Comparison of ENCODE assay signal across 1 cellular context in the genomic region with DNA sequence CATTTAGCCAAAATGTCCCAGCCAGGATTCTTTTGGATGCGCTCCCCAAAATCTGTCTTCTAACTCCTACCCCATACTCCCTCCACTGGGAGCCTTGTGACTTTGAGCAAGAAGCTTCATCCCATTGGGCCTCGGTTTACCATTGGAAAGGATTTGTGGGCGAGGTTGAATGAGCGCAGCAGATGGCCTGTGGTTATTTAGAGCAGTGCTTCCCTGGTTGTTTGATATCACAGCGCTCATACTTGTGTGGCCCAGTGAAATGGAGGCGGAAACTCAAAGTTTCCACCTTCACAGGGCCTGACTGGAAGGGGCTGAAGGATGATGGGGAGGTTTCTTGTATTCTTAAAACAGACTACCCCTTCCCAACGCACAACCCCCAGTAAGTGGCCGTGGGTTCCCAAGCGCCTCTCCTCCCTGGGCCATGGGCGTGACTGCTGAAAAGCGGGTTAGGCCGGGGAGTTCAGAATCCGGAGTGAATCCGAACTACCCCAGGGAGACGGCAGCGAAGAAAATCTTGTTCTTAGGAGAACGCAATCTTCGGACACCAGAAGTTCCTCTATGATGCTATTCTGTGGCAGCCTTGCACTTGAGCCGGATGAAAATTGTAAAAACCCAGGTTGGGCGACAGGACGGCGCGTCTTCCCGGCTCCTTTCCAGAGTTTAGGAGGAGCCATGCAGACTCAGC.
TF ChIP-seq lines count a peak whose summit lies in the region.

No MANE protein-coding gene starts in this region.

TF ChIP-seq in HepG2, 621 proteins besides CTCF, POLR2A, EP300 and RAD21 (continues in another document):
- no peak for TF ChIP-seq ATF7 (IDR thresholded peaks at IDR 0.05)
- TF ChIP-seq ATF7 (CRISPR knock-in tag; IDR thresholded peaks at IDR 0.05), result no peak
- TF ChIP-seq, protein P1, sequence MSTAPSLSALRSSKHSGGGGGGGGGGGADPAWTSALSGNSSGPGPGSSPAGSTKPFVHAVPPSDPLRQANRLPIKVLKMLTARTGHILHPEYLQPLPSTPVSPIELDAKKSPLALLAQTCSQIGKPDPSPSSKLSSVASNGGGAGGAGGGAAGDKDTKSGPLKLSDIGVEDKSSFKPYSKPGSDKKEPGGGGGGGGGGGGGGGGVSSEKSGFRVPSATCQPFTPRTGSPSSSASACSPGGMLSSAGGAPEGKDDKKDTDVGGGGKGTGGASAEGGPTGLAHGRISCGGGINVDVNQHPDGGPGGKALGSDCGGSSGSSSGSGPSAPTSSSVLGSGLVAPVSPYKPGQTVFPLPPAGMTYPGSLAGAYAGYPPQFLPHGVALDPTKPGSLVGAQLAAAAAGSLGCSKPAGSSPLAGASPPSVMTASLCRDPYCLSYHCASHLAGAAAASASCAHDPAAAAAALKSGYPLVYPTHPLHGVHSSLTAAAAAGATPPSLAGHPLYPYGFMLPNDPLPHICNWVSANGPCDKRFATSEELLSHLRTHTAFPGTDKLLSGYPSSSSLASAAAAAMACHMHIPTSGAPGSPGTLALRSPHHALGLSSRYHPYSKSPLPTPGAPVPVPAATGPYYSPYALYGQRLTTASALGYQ (CRISPR knock-in tag; IDR thresholded peaks at IDR 0.05), result no peak
- no peak for TF ChIP-seq KDM1A (CRISPR knock-in tag; IDR thresholded peaks at IDR 0.05)
- no peak for TF ChIP-seq GTF3A (CRISPR knock-in tag; conservative IDR thresholded peaks at IDR 0.05)
- no peak for TF ChIP-seq ZNF776 (CRISPR knock-in tag; IDR thresholded peaks at IDR 0.05)
- no peak for TF ChIP-seq MIER3 (CRISPR knock-in tag; IDR thresholded peaks at IDR 0.05; ENCODE audit: borderline replicate concordance)
- peak; percentile 9; the same call in 1 of the 2 replicates for TF ChIP-seq SNAI1 (CRISPR knock-in tag; IDR thresholded peaks at IDR 0.05; ENCODE audit: borderline replicate concordance)
- TF ChIP-seq ZFP36L2 (CRISPR knock-in tag; IDR thresholded peaks at IDR 0.05), result no peak
- TF ChIP-seq, protein P2, sequence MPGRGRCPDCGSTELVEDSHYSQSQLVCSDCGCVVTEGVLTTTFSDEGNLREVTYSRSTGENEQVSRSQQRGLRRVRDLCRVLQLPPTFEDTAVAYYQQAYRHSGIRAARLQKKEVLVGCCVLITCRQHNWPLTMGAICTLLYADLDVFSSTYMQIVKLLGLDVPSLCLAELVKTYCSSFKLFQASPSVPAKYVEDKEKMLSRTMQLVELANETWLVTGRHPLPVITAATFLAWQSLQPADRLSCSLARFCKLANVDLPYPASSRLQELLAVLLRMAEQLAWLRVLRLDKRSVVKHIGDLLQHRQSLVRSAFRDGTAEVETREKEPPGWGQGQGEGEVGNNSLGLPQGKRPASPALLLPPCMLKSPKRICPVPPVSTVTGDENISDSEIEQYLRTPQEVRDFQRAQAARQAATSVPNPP (CRISPR knock-in tag; IDR thresholded peaks at IDR 0.05), result peak; percentile 24; the same call in 1 of the 2 replicates
- TF ChIP-seq RCOR2 (CRISPR knock-in tag; IDR thresholded peaks at IDR 0.05), result no peak
- peak; percentile 64 for TF ChIP-seq SRSF1 (optimal IDR thresholded peaks at IDR 0.05; ENCODE audit: low read depth, low read length)
- no peak for TF ChIP-seq ZFP90 (CRISPR knock-in tag; IDR thresholded peaks at IDR 0.05; ENCODE audit: borderline replicate concordance)
- TF ChIP-seq ZNF839 (CRISPR knock-in tag; IDR thresholded peaks at IDR 0.05; ENCODE audit: borderline replicate concordance), result 0 out of 2 replicates have a peak, but pooled peaks have one; percentile 16
- TF ChIP-seq, protein P3, sequence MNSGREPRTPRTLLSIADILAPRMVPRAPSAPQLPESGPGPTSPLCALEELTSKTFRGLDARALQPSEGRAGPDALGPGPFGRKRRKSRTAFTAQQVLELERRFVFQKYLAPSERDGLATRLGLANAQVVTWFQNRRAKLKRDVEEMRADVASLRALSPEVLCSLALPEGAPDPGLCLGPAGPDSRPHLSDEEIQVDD (CRISPR knock-in tag; IDR thresholded peaks at IDR 0.05; ENCODE audit: borderline replicate concordance), result no peak
- TF ChIP-seq MBNL3 (CRISPR knock-in tag; conservative IDR thresholded peaks at IDR 0.05), result no peak
- TF ChIP-seq, protein P4, sequence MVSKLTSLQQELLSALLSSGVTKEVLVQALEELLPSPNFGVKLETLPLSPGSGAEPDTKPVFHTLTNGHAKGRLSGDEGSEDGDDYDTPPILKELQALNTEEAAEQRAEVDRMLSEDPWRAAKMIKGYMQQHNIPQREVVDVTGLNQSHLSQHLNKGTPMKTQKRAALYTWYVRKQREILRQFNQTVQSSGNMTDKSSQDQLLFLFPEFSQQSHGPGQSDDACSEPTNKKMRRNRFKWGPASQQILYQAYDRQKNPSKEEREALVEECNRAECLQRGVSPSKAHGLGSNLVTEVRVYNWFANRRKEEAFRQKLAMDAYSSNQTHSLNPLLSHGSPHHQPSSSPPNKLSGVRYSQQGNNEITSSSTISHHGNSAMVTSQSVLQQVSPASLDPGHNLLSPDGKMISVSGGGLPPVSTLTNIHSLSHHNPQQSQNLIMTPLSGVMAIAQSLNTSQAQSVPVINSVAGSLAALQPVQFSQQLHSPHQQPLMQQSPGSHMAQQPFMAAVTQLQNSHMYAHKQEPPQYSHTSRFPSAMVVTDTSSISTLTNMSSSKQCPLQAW (CRISPR knock-in tag; IDR thresholded peaks at IDR 0.05), result peak; percentile 49
- no peak for TF ChIP-seq PHB2 (IDR thresholded peaks at IDR 0.05; ENCODE audit: partially characterized antibody)
- TF ChIP-seq ZNF768 (CRISPR knock-in tag; IDR thresholded peaks at IDR 0.05), result no peak
- TF ChIP-seq JUN (CRISPR knock-in tag; IDR thresholded peaks at IDR 0.05), result no peak
- peak; percentile 63 for TF ChIP-seq MED8 (CRISPR knock-in tag; IDR thresholded peaks at IDR 0.05; ENCODE audit: insufficient replicate concordance)
- TF ChIP-seq, protein P5, sequence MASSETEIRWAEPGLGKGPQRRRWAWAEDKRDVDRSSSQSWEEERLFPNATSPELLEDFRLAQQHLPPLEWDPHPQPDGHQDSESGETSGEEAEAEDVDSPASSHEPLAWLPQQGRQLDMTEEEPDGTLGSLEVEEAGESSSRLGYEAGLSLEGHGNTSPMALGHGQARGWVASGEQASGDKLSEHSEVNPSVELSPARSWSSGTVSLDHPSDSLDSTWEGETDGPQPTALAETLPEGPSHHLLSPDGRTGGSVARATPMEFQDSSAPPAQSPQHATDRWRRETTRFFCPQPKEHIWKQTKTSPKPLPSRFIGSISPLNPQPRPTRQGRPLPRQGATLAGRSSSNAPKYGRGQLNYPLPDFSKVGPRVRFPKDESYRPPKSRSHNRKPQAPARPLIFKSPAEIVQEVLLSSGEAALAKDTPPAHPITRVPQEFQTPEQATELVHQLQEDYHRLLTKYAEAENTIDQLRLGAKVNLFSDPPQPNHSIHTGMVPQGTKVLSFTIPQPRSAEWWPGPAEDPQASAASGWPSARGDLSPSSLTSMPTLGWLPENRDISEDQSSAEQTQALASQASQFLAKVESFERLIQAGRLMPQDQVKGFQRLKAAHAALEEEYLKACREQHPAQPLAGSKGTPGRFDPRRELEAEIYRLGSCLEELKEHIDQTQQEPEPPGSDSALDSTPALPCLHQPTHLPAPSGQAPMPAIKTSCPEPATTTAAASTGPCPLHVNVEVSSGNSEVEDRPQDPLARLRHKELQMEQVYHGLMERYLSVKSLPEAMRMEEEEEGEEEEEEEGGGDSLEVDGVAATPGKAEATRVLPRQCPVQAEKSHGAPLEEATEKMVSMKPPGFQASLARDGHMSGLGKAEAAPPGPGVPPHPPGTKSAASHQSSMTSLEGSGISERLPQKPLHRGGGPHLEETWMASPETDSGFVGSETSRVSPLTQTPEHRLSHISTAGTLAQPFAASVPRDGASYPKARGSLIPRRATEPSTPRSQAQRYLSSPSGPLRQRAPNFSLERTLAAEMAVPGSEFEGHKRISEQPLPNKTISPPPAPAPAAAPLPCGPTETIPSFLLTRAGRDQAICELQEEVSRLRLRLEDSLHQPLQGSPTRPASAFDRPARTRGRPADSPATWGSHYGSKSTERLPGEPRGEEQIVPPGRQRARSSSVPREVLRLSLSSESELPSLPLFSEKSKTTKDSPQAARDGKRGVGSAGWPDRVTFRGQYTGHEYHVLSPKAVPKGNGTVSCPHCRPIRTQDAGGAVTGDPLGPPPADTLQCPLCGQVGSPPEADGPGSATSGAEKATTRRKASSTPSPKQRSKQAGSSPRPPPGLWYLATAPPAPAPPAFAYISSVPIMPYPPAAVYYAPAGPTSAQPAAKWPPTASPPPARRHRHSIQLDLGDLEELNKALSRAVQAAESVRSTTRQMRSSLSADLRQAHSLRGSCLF (CRISPR knock-in tag; IDR thresholded peaks at IDR 0.05; ENCODE audit: borderline replicate concordance), result no peak
- TF ChIP-seq ATAD3A (CRISPR knock-in tag; IDR thresholded peaks at IDR 0.05), result no peak
- no peak for TF ChIP-seq HCFC1 (IDR thresholded peaks at IDR 0.05; ENCODE audit: low read depth, low read length)
- TF ChIP-seq, protein P6, sequence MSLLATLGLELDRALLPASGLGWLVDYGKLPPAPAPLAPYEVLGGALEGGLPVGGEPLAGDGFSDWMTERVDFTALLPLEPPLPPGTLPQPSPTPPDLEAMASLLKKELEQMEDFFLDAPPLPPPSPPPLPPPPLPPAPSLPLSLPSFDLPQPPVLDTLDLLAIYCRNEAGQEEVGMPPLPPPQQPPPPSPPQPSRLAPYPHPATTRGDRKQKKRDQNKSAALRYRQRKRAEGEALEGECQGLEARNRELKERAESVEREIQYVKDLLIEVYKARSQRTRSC (CRISPR knock-in tag; IDR thresholded peaks at IDR 0.05; ENCODE audit: low read depth), result no peak
- TF ChIP-seq REXO4 (CRISPR knock-in tag; IDR thresholded peaks at IDR 0.05; ENCODE audit: borderline replicate concordance), result no peak
- TF ChIP-seq ZNF205 (CRISPR knock-in tag; IDR thresholded peaks at IDR 0.05), result no peak
- TF ChIP-seq EHMT2 (IDR thresholded peaks at IDR 0.05; ENCODE audit: borderline replicate concordance, low read depth, low read length), result no peak
- TF ChIP-seq ZNF766 (CRISPR knock-in tag; IDR thresholded peaks at IDR 0.05; ENCODE audit: borderline replicate concordance), result peak; percentile 7; the same call in 1 of the 2 replicates
- no peak for TF ChIP-seq ZNF672 (CRISPR knock-in tag; IDR thresholded peaks at IDR 0.05)
- TF ChIP-seq PITX1 (CRISPR knock-in tag; IDR thresholded peaks at IDR 0.05), result 0 out of 2 replicates have a peak, but pooled peaks have one; percentile 5
- TF ChIP-seq, protein P7, sequence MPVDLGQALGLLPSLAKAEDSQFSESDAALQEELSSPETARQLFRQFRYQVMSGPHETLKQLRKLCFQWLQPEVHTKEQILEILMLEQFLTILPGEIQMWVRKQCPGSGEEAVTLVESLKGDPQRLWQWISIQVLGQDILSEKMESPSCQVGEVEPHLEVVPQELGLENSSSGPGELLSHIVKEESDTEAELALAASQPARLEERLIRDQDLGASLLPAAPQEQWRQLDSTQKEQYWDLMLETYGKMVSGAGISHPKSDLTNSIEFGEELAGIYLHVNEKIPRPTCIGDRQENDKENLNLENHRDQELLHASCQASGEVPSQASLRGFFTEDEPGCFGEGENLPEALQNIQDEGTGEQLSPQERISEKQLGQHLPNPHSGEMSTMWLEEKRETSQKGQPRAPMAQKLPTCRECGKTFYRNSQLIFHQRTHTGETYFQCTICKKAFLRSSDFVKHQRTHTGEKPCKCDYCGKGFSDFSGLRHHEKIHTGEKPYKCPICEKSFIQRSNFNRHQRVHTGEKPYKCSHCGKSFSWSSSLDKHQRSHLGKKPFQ (CRISPR knock-in tag; IDR thresholded peaks at IDR 0.05; ENCODE audit: insufficient replicate concordance), result no peak
- TF ChIP-seq, protein P8, sequence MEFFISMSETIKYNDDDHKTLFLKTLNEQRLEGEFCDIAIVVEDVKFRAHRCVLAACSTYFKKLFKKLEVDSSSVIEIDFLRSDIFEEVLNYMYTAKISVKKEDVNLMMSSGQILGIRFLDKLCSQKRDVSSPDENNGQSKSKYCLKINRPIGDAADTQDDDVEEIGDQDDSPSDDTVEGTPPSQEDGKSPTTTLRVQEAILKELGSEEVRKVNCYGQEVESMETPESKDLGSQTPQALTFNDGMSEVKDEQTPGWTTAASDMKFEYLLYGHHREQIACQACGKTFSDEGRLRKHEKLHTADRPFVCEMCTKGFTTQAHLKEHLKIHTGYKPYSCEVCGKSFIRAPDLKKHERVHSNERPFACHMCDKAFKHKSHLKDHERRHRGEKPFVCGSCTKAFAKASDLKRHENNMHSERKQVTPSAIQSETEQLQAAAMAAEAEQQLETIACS (CRISPR knock-in tag; IDR thresholded peaks at IDR 0.05), result no peak
- no peak for TF ChIP-seq ZFYVE20 (CRISPR knock-in tag; IDR thresholded peaks at IDR 0.05; ENCODE audit: borderline replicate concordance, low read depth)
- TF ChIP-seq AGO2 (optimal IDR thresholded peaks at IDR 0.05; ENCODE audit: low read depth, low read length), result no peak
